ENCODE assay signal across 6 cellular contexts in genomic region chr2:128438091-128438490, GRCh38.
"Had no signal": no experiment of that assay in that cellular context is flagged by ENCODE, and none has a peak within 500 bp of the region (broad histone marks: within the 10 kb centered on the region; RNA-seq: fewer than 3 reads in every experiment).

No MANE protein-coding gene starts in this region.

- H3K9me3 ChIP-seq: body of pancreas had no signal

- ATAC-seq: activated CD8-positive, alpha-beta T cell treated with anti-CD3 and anti-CD28 coated beads, Interleukin-2, amount 10 ng/mL, durations not matched to agents 7 days and 5 days; body of pancreas had no signal

- H3K27ac ChIP-seq: body of pancreas, VCaP had no signal

- H3K4me3 ChIP-seq: body of pancreas had no signal

- DNase-seq: activated CD8-positive, alpha-beta T cell treated with anti-CD3 and anti-CD28 coated beads, Interleukin-2, amount 10 ng/mL, durations not matched to agents 7 days and 5 days; nephron progenitor cell; stimulated activated CD4-positive, alpha-beta T cell treated with anti-CD3 and anti-CD28 coated beads, Interleukin-4, amount 100 ng/mL, for 4 hours; T1000 had no signal

- H3K27me3 ChIP-seq: body of pancreas had no signal
